Comparison of ENCODE assay signal across 26 cellular contexts in the genomic region with DNA sequence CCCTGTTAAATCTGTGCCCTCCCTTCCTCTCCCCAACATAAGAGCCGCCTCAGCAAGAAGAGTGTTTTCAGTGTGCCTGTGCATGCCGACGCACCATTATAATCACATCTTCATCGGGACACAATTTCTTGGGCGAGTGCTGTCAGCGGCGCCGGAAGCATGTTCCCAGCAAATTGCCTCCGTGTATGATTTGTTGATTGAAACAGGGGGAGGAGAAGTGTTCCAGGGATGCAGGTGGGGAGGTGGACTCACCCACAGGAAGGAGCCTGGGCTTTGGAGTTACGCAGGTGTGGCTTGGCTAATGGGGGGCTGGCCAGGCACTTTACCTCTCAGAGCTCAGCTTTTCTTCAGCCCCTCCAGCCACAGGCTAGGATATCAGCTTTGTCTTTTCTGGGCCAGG. TPM values are rescaled to one million over a fixed set of nuclear protein-coding genes. Genes with fewer than 3 reads are reported as not detected.
DNase-seq lines count a peak whose midpoint lies in the region; TF ChIP-seq lines count a peak whose summit lies in the region.
"Had no signal": no experiment of that assay in that cellular context is flagged by ENCODE, and none has a peak within 500 bp of the region (broad histone marks: within the 10 kb centered on the region; RNA-seq: fewer than 3 reads in every experiment).

No MANE protein-coding gene starts in this region.

- no peak overlapping the region for H3K27ac ChIP-seq in esophagus muscularis mucosa (replicated peaks in 1 of 4)
- H3K27ac ChIP-seq: BLaER1 had no signal

- H3K9me3 Mint-ChIP-seq in osteocyte (ENCODE audit: unreplicated experiment) (no peaks in the 10 kb centered on the region), MCF 10A (ENCODE audit: unreplicated experiment) (no peaks in the 10 kb centered on the region)
- H3K9me3 Mint-ChIP-seq: CD4-positive, alpha-beta memory T cell; CD8-positive, alpha-beta memory T cell had no signal

- DNase-seq in esophagus muscularis mucosa (ENCODE audit: extremely low spot score) (peak; percentile 68), islet precursor cell (peak; percentile 40), osteocyte (ENCODE audit: extremely low spot score, unreplicated experiment) (peak; percentile 63), GM10266 (ENCODE audit: extremely low spot score) (no peak), MCF 10A (ENCODE audit: unreplicated experiment) (no peak)
- DNase-seq in activated CD4-positive, alpha-beta T cell treated with anti-CD3 and anti-CD28 coated beads for 4 hours = no peak
- DNase-seq: 8988T; ACHN; BE2C; C1 segment of cervical spinal cord; CD4-positive, alpha-beta memory T cell; CD4-positive, CD25-positive, alpha-beta regulatory T cell; CD8-positive, alpha-beta memory T cell; COR-L47; DMS 273 treated with DMSO at 0.1 percent for 48 hours; DMS153; DMS53; DMS79; DND-41; EL; GDM1 had no signal

- H3K36me3 Mint-ChIP-seq in osteocyte (ENCODE audit: unreplicated experiment) (no peaks in the 10 kb centered on the region), MCF 10A (ENCODE audit: insufficient read depth, unreplicated experiment) (no peaks in the 10 kb centered on the region)
- H3K36me3 Mint-ChIP-seq: CD14-positive monocyte; CD4-positive, alpha-beta memory T cell; CD4-positive, CD25-positive, alpha-beta regulatory T cell; CD8-positive, alpha-beta memory T cell had no signal

- H3K27me3 ChIP-seq in esophagus muscularis mucosa = peaks cover 0 to 13% (median 0%) of the 10 kb centered on the region in 4 donors
- H3K27me3 ChIP-seq: BE2C, BLaER1 had no signal

- 84% methylated on average over 10 of the region's 10 CpGs for WGBS in esophagus muscularis mucosa

- TF ChIP-seq CTCF in esophagus muscularis mucosa (IDR thresholded peaks at IDR 0.05) (no peak), osteocyte (IDR thresholded peaks at IDR 0.05) (no peak), GM10266 (IDR thresholded peaks at IDR 0.05; ENCODE audit: control insufficient read depth, insufficient read depth, low read depth, missing control alignments) (no peak), MCF 10A (IDR thresholded peaks at IDR 0.05; ENCODE audit: unreplicated experiment) (no peak)

- H3K27ac Mint-ChIP-seq in osteocyte (ENCODE audit: unreplicated experiment) = no peak overlapping the region
- H3K27ac Mint-ChIP-seq in MCF 10A (ENCODE audit: low read depth, unreplicated experiment) = no peak overlapping the region
- H3K27ac Mint-ChIP-seq: CD14-positive monocyte; CD4-positive, alpha-beta memory T cell; CD4-positive, CD25-positive, alpha-beta regulatory T cell; CD8-positive, alpha-beta memory T cell had no signal

- no peak for TF ChIP-seq EP300 in esophagus muscularis mucosa (IDR thresholded peaks at IDR 0.05)

- no peak for TF ChIP-seq POLR2A in esophagus muscularis mucosa (IDR thresholded peaks at IDR 0.05; ENCODE audit: low read depth)

- no peaks in the 10 kb centered on the region for H3K9me3 ChIP-seq in esophagus muscularis mucosa
- H3K9me3 ChIP-seq: BE2C, BLaER1 had no signal

- H3K4me3 Mint-ChIP-seq in osteocyte (ENCODE audit: unreplicated experiment) = no peak overlapping the region
- no peak overlapping the region for H3K4me3 Mint-ChIP-seq in MCF 10A (ENCODE audit: unreplicated experiment)
- H3K4me3 Mint-ChIP-seq: CD14-positive monocyte; CD4-positive, alpha-beta memory T cell; CD4-positive, CD25-positive, alpha-beta regulatory T cell; CD8-positive, alpha-beta memory T cell had no signal

- H3K4me3 ChIP-seq in esophagus muscularis mucosa = no peak overlapping the region
- H3K4me3 ChIP-seq: BLaER1 had no signal

- H3K4me1 Mint-ChIP-seq in osteocyte (ENCODE audit: unreplicated experiment) = no peaks in the 10 kb centered on the region
- H3K4me1 Mint-ChIP-seq in MCF 10A (ENCODE audit: insufficient read depth, unreplicated experiment) = peaks cover 18% of the 10 kb centered on the region
- H3K4me1 Mint-ChIP-seq: CD14-positive monocyte; CD4-positive, alpha-beta memory T cell; CD4-positive, CD25-positive, alpha-beta regulatory T cell; CD8-positive, alpha-beta memory T cell had no signal

- peaks cover 0 to 4% (median 2%) of the 10 kb centered on the region in 4 donors for H3K4me1 ChIP-seq in esophagus muscularis mucosa
- H3K4me1 ChIP-seq: BE2C, BLaER1 had no signal

- CTCF ChIA-PET in MCF 10A (lab: Yijun Ruan, JAX) = interaction anchor here (1.4 kb wide), 1 partner anchor 9 kb away, joined by 3 read pairs; no protein-coding TSS in a partner anchor

- intact Hi-C loops in esophagus muscularis mucosa (cut with DNase I) = no loop called here
- intact Hi-C loops in MCF 10A (cut with micrococcal nuclease) = no loop called here

- POLR2A ChIA-PET in MCF 10A (lab: Yijun Ruan, JAX) = no interaction called here

- H3K36me3 ChIP-seq in esophagus muscularis mucosa = no peaks in the 10 kb centered on the region
- H3K36me3 ChIP-seq: BE2C, BLaER1 had no signal

- no TSS peak for BruUV-seq in MCF 10A (replicated peaks; lab: Mats Ljungman, UMichigan)

- H3K27me3 Mint-ChIP-seq in osteocyte (ENCODE audit: unreplicated experiment) (peaks cover under 1% of the 10 kb centered on the region), MCF 10A (ENCODE audit: insufficient read depth, unreplicated experiment) (no peaks in the 10 kb centered on the region)

RNA-seq across cellular contexts. Expression of gene SPACA3, which starts 53.6 kb away (rescaled TPM):
- total RNA-seq in esophagus muscularis mucosa (not detected), osteocyte (not detected in 2 replicates), MCF 10A (2022) (not detected in 2 replicates)
- total RNA-seq: A673; CD4-positive, alpha-beta memory T cell; CD4-positive, CD25-positive, alpha-beta regulatory T cell; CD8-positive, alpha-beta memory T cell; Daoy; G401 had no signal

Comparison
In these comparisons a context has a peak if more than half of its experiments do, and no peak if none do; other contexts are left out.
1. DNase-seq: peak in esophagus muscularis mucosa (single experiment), islet precursor cell (single experiment) and osteocyte (single experiment); none in GM10266 (single experiment), MCF 10A (single experiment) and activated CD4-positive, alpha-beta T cell treated with anti-CD3 and anti-CD28 coated beads for 4 hours (0 of 2).